Comparison of ENCODE assay signal across 11 cellular contexts in the genomic region with DNA sequence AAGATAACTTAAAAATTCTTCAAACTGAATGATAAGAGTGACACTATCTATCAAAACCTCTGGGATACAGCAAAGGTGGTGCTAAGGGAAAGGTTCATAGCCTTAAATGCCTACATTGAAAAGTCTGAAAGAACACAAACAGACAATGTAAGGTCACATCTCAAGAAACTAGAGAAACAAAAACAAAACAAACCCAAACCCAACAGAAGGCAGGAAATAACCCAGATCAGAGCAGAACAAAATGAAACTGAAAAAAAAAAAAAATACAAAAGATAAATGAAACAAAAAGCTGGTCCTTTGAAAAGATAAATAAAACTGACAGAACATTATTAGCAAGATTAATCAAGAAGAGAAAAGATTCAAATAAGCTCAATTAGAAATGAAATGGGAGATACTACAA. TPM values are rescaled to one million over a fixed set of nuclear protein-coding genes. Genes with fewer than 3 reads are reported as not detected.
DNase-seq lines count a peak whose midpoint lies in the region; ATAC-seq lines count a peak whose summit lies in the region.
"Had no signal": no experiment of that assay in that cellular context is flagged by ENCODE, and none has a peak within 500 bp of the region (broad histone marks: within the 10 kb centered on the region; RNA-seq: fewer than 3 reads in every experiment).

No MANE protein-coding gene starts in this region.

- H3K4me1 Mint-ChIP-seq in naive thymus-derived CD8-positive, alpha-beta T cell: peaks cover 10 to 51% (median 50%) of the 10 kb centered on the region in 4 donors

- peak overlapping the region; percentile 31 to 81 (median 64) for H3K4me3 Mint-ChIP-seq in naive thymus-derived CD8-positive, alpha-beta T cell
- H3K4me3 Mint-ChIP-seq: mesothelial cell of epicardium had no signal

- no peaks in the 10 kb centered on the region for H3K27me3 Mint-ChIP-seq in naive thymus-derived CD8-positive, alpha-beta T cell

- ATAC-seq in GM19035 (IDR thresholded peaks at IDR 0.05; ENCODE audit: unreplicated experiment): peak; percentile 89
- ATAC-seq in HG02588 (IDR thresholded peaks at IDR 0.05; ENCODE audit: unreplicated experiment): peak; percentile 90
- peak; percentile 58 to 70 for ATAC-seq in naive thymus-derived CD8-positive, alpha-beta T cell

- no peaks in the 10 kb centered on the region for H3K9me3 Mint-ChIP-seq in naive thymus-derived CD8-positive, alpha-beta T cell

- no peaks in the 10 kb centered on the region for H3K9me3 ChIP-seq in KOPT-K1 (ENCODE audit: insufficient read depth, low read length, poor library complexity, severe bottlenecking)

- H3K27ac ChIP-seq in KOPT-K1 (ENCODE audit: low read depth, low read length, poor library complexity, severe bottlenecking): peak overlapping the region; percentile 1

- peak in 2 of 10 donors; percentile 38 to 43 for DNase-seq in naive thymus-derived CD8-positive, alpha-beta T cell
- DNase-seq in HuH-7 (ENCODE audit: low spot score) (no peak), cardiac septum (ENCODE audit: low spot score) (no peak), head of caudate nucleus (no peak), foreskin melanocyte (no peak)
- DNase-seq: NCI-H1092 had no signal

- no peaks in the 10 kb centered on the region for H3K36me3 ChIP-seq in KOPT-K1 (ENCODE audit: insufficient read depth, low read length)

- POLR2A ChIA-PET in naive thymus-derived CD8-positive, alpha-beta T cell (lab: Charles Lee): no interaction called here

- peaks cover 0 to 3% (median 2%) of the 10 kb centered on the region in 3 donors for H3K36me3 Mint-ChIP-seq in naive thymus-derived CD8-positive, alpha-beta T cell

- intact Hi-C loops in cardiac septum (cut with DNase I): no loop called here
- intact Hi-C loops in head of caudate nucleus (cut with DNase I): loop anchor here (10.0 kb wide), 1 partner anchor 115 kb away; no protein-coding TSS in a partner anchor

- peak overlapping the region; percentile 51 to 95 (median 82) for H3K27ac Mint-ChIP-seq in naive thymus-derived CD8-positive, alpha-beta T cell

RNA-seq across cellular contexts. Expression of a gene that starts 6.8 kb away (rescaled TPM):
- 10 to 100 TPM; 44.7 to 47.8 TPM for total RNA-seq in naive thymus-derived CD8-positive, alpha-beta T cell
- polyA plus RNA-seq in naive thymus-derived CD8-positive, alpha-beta T cell: 10 to 100 TPM; 21.4 to 32.1 (median 25.4) TPM
- 12.1 TPM for total RNA-seq in cardiac septum

RNA-seq across cellular contexts. Expression of a gene that starts 34.7 kb away (rescaled TPM):
- total RNA-seq in naive thymus-derived CD8-positive, alpha-beta T cell: not detected
- not detected for polyA plus RNA-seq in naive thymus-derived CD8-positive, alpha-beta T cell
- not detected for total RNA-seq in cardiac septum
- total RNA-seq: T-helper 2 cell treated with Interferon-gamma antibody and Interleukin-4, amounts not matched to agents 100 ng/mL and 5 ng/mL, for 36 hours had no signal
